1 cellular context compared by ENCODE assay signal in the genomic region with DNA sequence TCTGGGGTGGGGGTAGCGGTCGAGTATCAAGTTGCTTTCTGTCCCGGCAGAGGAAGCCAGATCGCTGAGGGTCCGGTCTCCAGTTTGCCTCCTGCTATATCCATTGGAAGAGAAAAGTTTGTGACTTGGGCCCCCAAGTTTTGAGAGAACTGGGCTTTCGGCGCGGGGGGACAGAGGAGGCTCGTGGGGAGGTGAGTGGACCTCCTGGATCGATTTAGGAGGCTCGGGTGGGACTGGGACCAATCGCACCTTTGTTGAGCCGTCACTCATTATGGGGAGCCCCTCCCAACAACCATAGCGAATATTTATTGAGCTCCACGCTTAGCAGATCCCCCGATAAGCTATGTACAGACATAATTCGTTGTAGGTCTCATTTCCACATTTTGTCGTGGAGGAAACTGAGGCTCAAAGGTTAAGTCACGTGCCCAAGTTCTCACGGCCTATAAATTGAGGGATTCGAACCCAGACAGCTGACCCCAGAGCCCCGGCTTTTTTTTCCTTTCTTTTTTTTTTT.
TF ChIP-seq lines count a peak whose summit lies in the region.

No MANE protein-coding gene starts in this region.

TF ChIP-seq in endothelial cell of umbilical vein, 7 proteins besides CTCF, POLR2A, EP300 and RAD21:
- TF ChIP-seq GATA2 (IDR thresholded peaks at IDR 0.05; ENCODE audit: insufficient read depth, insufficient read length, low read depth, low read length), result no peak
- TF ChIP-seq POLR2AphosphoS5 (IDR thresholded peaks at IDR 0.05; ENCODE audit: insufficient read depth, low read depth, low read length), result peak; percentile 59
